In genomic region chr16:4957420-4957719, GRCh38 we compare ENCODE assay signal across 9 cellular contexts. TPM values are rescaled to one million over a fixed set of nuclear protein-coding genes. Genes with fewer than 3 reads are reported as not detected.
DNase-seq lines count a peak whose midpoint lies in the region; ATAC-seq and TF ChIP-seq lines count a peak whose summit lies in the region.
"Had no signal": no experiment of that assay in that cellular context is flagged by ENCODE, and none has a peak within 500 bp of the region (broad histone marks: within the 10 kb centered on the region; RNA-seq: fewer than 3 reads in every experiment).

No MANE protein-coding gene starts in this region.

- whole genome bisulfite sequencing in transverse colon (ENCODE audit: low coverage in 1 of 2), 2 donors, result 4 to 12% methylated on average over 9 to 10 of the region's 10 CpGs

- H3K4me1 Mint-ChIP-seq in activated naive CD4-positive, alpha-beta T cell treated with anti-CD3 and anti-CD28 coated beads, Interleukin-2, amount 10 ng/mL, durations not matched to agents 7 days and 5 days, result peaks cover 19% of the 10 kb centered on the region
- H3K4me1 Mint-ChIP-seq in brain, result peaks cover 23% of the 10 kb centered on the region

- ATAC-seq in lower lobe of right lung, result peak in 1 of 2 donors; percentile 0

- no peak for DNase-seq in activated naive CD4-positive, alpha-beta T cell treated with anti-CD3 and anti-CD28 coated beads, Interleukin-2, amount 10 ng/mL, durations not matched to agents 7 days and 5 days
- DNase-seq in activated naive CD4-positive, alpha-beta T cell treated with Interleukin-2 at 50 U/mL for 16 hours, result no peak
- no peak for DNase-seq in lower lobe of right lung
- DNase-seq in transverse colon, result no peak
- no peak for DNase-seq in activated CD4-positive, alpha-beta T cell treated with anti-CD3 and anti-CD28 coated beads for 4 hours
- DNase-seq in middle frontal gyrus (ENCODE audit: extremely low spot score, low spot score), result no peak
- DNase-seq in DMS 273 (lab: John Stamatoyannopoulos, UW; ENCODE audit: unreplicated experiment), result no peak

- no peak for TF ChIP-seq POLR2A in transverse colon (IDR thresholded peaks at IDR 0.05)

- H3K4me1 ChIP-seq in lower lobe of right lung (peaks cover 22% of the 10 kb centered on the region), transverse colon (peaks cover 5 to 26% (median 12%) of the 10 kb centered on the region in 4 donors)

- in situ Hi-C loops in transverse colon (cut with MboI; ENCODE audit: low pct_ligation_motif_present in 1 of 4, low pct_unique_long_range_greater_than_20kb in 1 of 4, low sequenced_read_pairs in 3 of 4), result loop anchor here in 1 of 4 donors (10.0 kb wide), 1 partner anchor 113 kb away; the partner anchor contains the start of genes GLYR1 and UBN1

- peak overlapping the region; percentile 76 for H3K4me3 Mint-ChIP-seq in activated naive CD4-positive, alpha-beta T cell treated with anti-CD3 and anti-CD28 coated beads, Interleukin-2, amount 10 ng/mL, durations not matched to agents 7 days and 5 days
- H3K4me3 Mint-ChIP-seq in brain, result peak overlapping the region; percentile 85 to 91 (median 88)

- H3K9me3 Mint-ChIP-seq in activated naive CD4-positive, alpha-beta T cell treated with anti-CD3 and anti-CD28 coated beads, Interleukin-2, amount 10 ng/mL, durations not matched to agents 7 days and 5 days, result no peaks in the 10 kb centered on the region
- H3K9me3 Mint-ChIP-seq in brain, result peaks cover 0 to 3% (median 0%) of the 10 kb centered on the region in 5 experiments

- H3K4me3 ChIP-seq in lower lobe of right lung (peak overlapping the region; percentile 57), transverse colon (peak overlapping the region; percentile 16 to 55 (median 30))

- TF ChIP-seq EP300 in transverse colon (IDR thresholded peaks at IDR 0.05; ENCODE audit: low read depth), result no peak

- H3K27me3 Mint-ChIP-seq in activated naive CD4-positive, alpha-beta T cell treated with anti-CD3 and anti-CD28 coated beads, Interleukin-2, amount 10 ng/mL, durations not matched to agents 7 days and 5 days, result peaks cover 60% of the 10 kb centered on the region
- H3K27me3 Mint-ChIP-seq in brain, result peaks cover 43% of the 10 kb centered on the region

- H3K36me3 ChIP-seq in lower lobe of right lung (no peaks in the 10 kb centered on the region), transverse colon (no peaks in the 10 kb centered on the region)

- H3K27me3 ChIP-seq in lower lobe of right lung (ENCODE audit: low read depth) (peaks cover 12% of the 10 kb centered on the region), transverse colon (no peaks in the 10 kb centered on the region)

- peak overlapping the region; percentile 44 for H3K27ac ChIP-seq in lower lobe of right lung
- peak overlapping the region; percentile 78 to 84 (median 84) for H3K27ac ChIP-seq in transverse colon

- peak overlapping the region; percentile 73 for H3K27ac Mint-ChIP-seq in activated naive CD4-positive, alpha-beta T cell treated with anti-CD3 and anti-CD28 coated beads, Interleukin-2, amount 10 ng/mL, durations not matched to agents 7 days and 5 days
- peak overlapping the region in 2 of 5 experiments; percentile 1 to 91 for H3K27ac Mint-ChIP-seq in brain

- no peaks in the 10 kb centered on the region for H3K36me3 Mint-ChIP-seq in activated naive CD4-positive, alpha-beta T cell treated with anti-CD3 and anti-CD28 coated beads, Interleukin-2, amount 10 ng/mL, durations not matched to agents 7 days and 5 days
- no peaks in the 10 kb centered on the region for H3K36me3 Mint-ChIP-seq in brain

- TF ChIP-seq CTCF in brain (conservative IDR thresholded peaks at IDR 0.05), result no peak
- TF ChIP-seq CTCF in lower lobe of right lung (IDR thresholded peaks at IDR 0.05), result no peak
- peak in 1 of 5 experiments; percentile 26 for TF ChIP-seq CTCF in transverse colon (IDR thresholded peaks at IDR 0.05)

- H3K9me3 ChIP-seq in lower lobe of right lung, result no peaks in the 10 kb centered on the region
- no peaks in the 10 kb centered on the region for H3K9me3 ChIP-seq in transverse colon

- intact Hi-C loops in lower lobe of right lung (cut with DNase I), result no loop called here
- intact Hi-C loops in transverse colon (cut with DNase I; ENCODE audit: low total_unique reads), result loop anchor here (5.0 kb wide), 1 partner anchor 110 kb away; the partner anchor contains the start of genes GLYR1 and UBN1

- CTCF ChIA-PET in activated naive CD4-positive, alpha-beta T cell treated with anti-CD3 and anti-CD28 coated beads, Interleukin-2, amount 10 ng/mL, durations not matched to agents 7 days and 5 days (lab: Charles Lee), result interaction anchor here (1.1 kb wide), 1 partner anchor 16 kb away, joined by 3 read pairs; no protein-coding TSS in a partner anchor

RNA-seq across cellular contexts. Expression of gene SEC14L5, which starts 0.8 kb away (rescaled TPM):
- polyA plus RNA-seq in brain (ENCODE audit: insufficient read depth, low read depth, low replicate concordance), result 14.6 TPM
- total RNA-seq in lower lobe of right lung (0.41 TPM), transverse colon (1 to 10 TPM in 1 of 4 donors, under 1 TPM in 3; 0.32 to 6.2 (median 0.53) TPM)
- total RNA-seq: LHCN-M2 had no signal

RNA-seq across cellular contexts. Expression of gene PPL, which starts 20.4 kb away (rescaled TPM):
- polyA plus RNA-seq in brain (ENCODE audit: insufficient read depth, low read depth, low replicate concordance), result 43.5 TPM
- total RNA-seq in lower lobe of right lung, result 60.5 TPM
- 10 to 100 TPM; 13.5 to 28.8 (median 22.8) TPM for total RNA-seq in transverse colon
